8 cellular contexts compared by ENCODE assay signal in the genomic region with DNA sequence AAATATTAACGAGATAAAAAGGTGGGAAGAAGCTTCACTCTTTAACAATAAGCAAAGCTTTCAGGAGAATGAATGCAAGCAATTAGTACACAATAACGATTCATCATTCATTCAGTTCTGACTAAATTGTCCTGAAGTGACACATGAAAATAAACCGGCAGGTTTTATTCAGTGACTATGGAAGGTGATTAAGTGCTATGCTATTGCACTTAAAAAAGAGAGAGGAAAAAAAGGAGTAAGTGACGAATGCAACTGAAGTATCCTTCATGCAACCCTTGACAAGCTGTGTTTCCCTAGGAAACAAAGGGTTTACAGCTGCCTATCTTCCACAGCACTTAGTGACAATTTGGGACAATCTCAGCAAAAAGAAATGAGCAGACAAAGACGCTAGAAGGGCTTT. TPM values are rescaled to one million over a fixed set of nuclear protein-coding genes. Genes with fewer than 3 reads are reported as not detected.
A peak's percentile ranks its signal among the peaks of the same experiment; 100 is the strongest.
DNase-seq lines count a peak whose midpoint lies in the region; ATAC-seq and TF ChIP-seq lines count a peak whose summit lies in the region.

No MANE protein-coding gene starts in this region.

- peak overlapping the region; percentile 76 for H3K4me3 Mint-ChIP-seq in activated naive CD4-positive, alpha-beta T cell treated with anti-CD3 and anti-CD28 coated beads, Interleukin-2, amount 10 ng/mL, durations not matched to agents 7 days and 5 days

- peaks cover 9% of the 10 kb centered on the region for H3K9me3 Mint-ChIP-seq in activated naive CD4-positive, alpha-beta T cell treated with anti-CD3 and anti-CD28 coated beads, Interleukin-2, amount 10 ng/mL, durations not matched to agents 7 days and 5 days

- H3K4me1 ChIP-seq in thymus (ENCODE audit: control insufficient read depth, insufficient read depth, low read length) (peaks cover 9% of the 10 kb centered on the region), transverse colon (peaks cover 7 to 33% (median 11%) of the 10 kb centered on the region in 4 donors)

- TF ChIP-seq CTCF in WI38 (IDR thresholded peaks at IDR 0.05; ENCODE audit: low read depth, low read length) (no peak), transverse colon (IDR thresholded peaks at IDR 0.05) (no peak)

- H3K9me3 ChIP-seq in thymus (ENCODE audit: control insufficient read depth), result no peaks in the 10 kb centered on the region
- H3K9me3 ChIP-seq in transverse colon, result no peaks in the 10 kb centered on the region

- ATAC-seq in HG03039 (IDR thresholded peaks at IDR 0.05; ENCODE audit: unreplicated experiment), result no peak

- in situ Hi-C loops in transverse colon (cut with MboI; ENCODE audit: low pct_ligation_motif_present in 1 of 4, low pct_unique_long_range_greater_than_20kb in 1 of 4, low sequenced_read_pairs in 3 of 4), result no loop called here

- peaks cover 23% of the 10 kb centered on the region for H3K36me3 Mint-ChIP-seq in activated naive CD4-positive, alpha-beta T cell treated with anti-CD3 and anti-CD28 coated beads, Interleukin-2, amount 10 ng/mL, durations not matched to agents 7 days and 5 days

- H3K4me3 ChIP-seq in WI38 (ENCODE audit: low read depth, low read length) (peak overlapping the region; percentile 53), iPS-11a (ENCODE audit: low read depth, low read length) (peak overlapping the region; percentile 49), thymus (ENCODE audit: low read length) (peak overlapping the region; percentile 69), transverse colon (no peak overlapping the region)

- H3K4me1 Mint-ChIP-seq in activated naive CD4-positive, alpha-beta T cell treated with anti-CD3 and anti-CD28 coated beads, Interleukin-2, amount 10 ng/mL, durations not matched to agents 7 days and 5 days, result peaks cover 43% of the 10 kb centered on the region

- intact Hi-C loops in head of caudate nucleus (cut with DNase I), result no loop called here
- intact Hi-C loops in transverse colon (cut with DNase I; ENCODE audit: low total_unique reads), result no loop called here

- H3K27me3 Mint-ChIP-seq in activated naive CD4-positive, alpha-beta T cell treated with anti-CD3 and anti-CD28 coated beads, Interleukin-2, amount 10 ng/mL, durations not matched to agents 7 days and 5 days, result peaks cover 5% of the 10 kb centered on the region

- no peak overlapping the region for H3K27ac ChIP-seq in thymus (ENCODE audit: low read depth)
- no peak overlapping the region for H3K27ac ChIP-seq in transverse colon

- H3K27ac Mint-ChIP-seq in activated naive CD4-positive, alpha-beta T cell treated with anti-CD3 and anti-CD28 coated beads, Interleukin-2, amount 10 ng/mL, durations not matched to agents 7 days and 5 days, result peak overlapping the region; percentile 58

- 70% methylated on average over 5 of the region's 5 CpGs for WGBS in thymus
- 72 to 77% methylated on average over 5 of the region's 5 CpGs for WGBS in transverse colon (ENCODE audit: low coverage in 1 of 2), 2 donors

- no peak for TF ChIP-seq POLR2A in transverse colon (IDR thresholded peaks at IDR 0.05)

- no peak for DNase-seq in activated naive CD4-positive, alpha-beta T cell treated with anti-CD3 and anti-CD28 coated beads, Interleukin-2, amount 10 ng/mL, durations not matched to agents 7 days and 5 days
- DNase-seq in activated naive CD4-positive, alpha-beta T cell treated with anti-CD3 and anti-CD28 coated beads, Interleukin-2, amount 50 U/mL, for 16 hours, result no peak
- DNase-seq in head of caudate nucleus (no peak), transverse colon (no peak)

- H3K27me3 ChIP-seq in thymus (ENCODE audit: control insufficient read depth, insufficient read depth), result no peaks in the 10 kb centered on the region
- H3K27me3 ChIP-seq in transverse colon, result no peaks in the 10 kb centered on the region

- no peaks in the 10 kb centered on the region for H3K36me3 ChIP-seq in thymus (ENCODE audit: control insufficient read depth, insufficient read depth)
- peaks cover 0 to 17% (median 1%) of the 10 kb centered on the region in 4 donors for H3K36me3 ChIP-seq in transverse colon

- no peak for TF ChIP-seq EP300 in transverse colon (IDR thresholded peaks at IDR 0.05; ENCODE audit: low read depth)

- CTCF ChIA-PET in activated naive CD4-positive, alpha-beta T cell treated with anti-CD3 and anti-CD28 coated beads, Interleukin-2, amount 10 ng/mL, durations not matched to agents 7 days and 5 days (lab: Charles Lee), result no interaction called here

RNA-seq across cellular contexts. Expression of a gene that starts 1.4 kb away (rescaled TPM):
- polyA plus RNA-seq in thymus, result 22.3 TPM
- total RNA-seq in transverse colon, result 10 to 100 TPM in 1 of 4 donors, 1 to 10 TPM in 3; 1.9 to 17.0 (median 6.0) TPM

RNA-seq across cellular contexts. Expression of a gene that starts 4.2 kb away (rescaled TPM):
- 9.6 TPM for polyA plus RNA-seq in thymus
- 10 to 100 TPM in 2 of 4 donors, 1 to 10 TPM in 2; 3.4 to 16.2 (median 8.7) TPM for total RNA-seq in transverse colon

RNA-seq across cellular contexts. Expression of a gene that starts 55.6 kb away (rescaled TPM):
- 7.4 TPM for polyA plus RNA-seq in thymus
- total RNA-seq in transverse colon, result 1 to 10 TPM in 2 of 4 donors, not detected in 2; 1.1 to 7.1 TPM

Comparison
In these comparisons a context has a peak if more than half of its experiments do, and no peak if none do; other contexts are left out.
1. H3K4me3 ChIP-seq: peak in WI38 (single experiment), iPS-11a (single experiment) and thymus (single experiment); none in transverse colon (0 of 4).